ENCODE assay signal across 1 cellular context in the genomic region with DNA sequence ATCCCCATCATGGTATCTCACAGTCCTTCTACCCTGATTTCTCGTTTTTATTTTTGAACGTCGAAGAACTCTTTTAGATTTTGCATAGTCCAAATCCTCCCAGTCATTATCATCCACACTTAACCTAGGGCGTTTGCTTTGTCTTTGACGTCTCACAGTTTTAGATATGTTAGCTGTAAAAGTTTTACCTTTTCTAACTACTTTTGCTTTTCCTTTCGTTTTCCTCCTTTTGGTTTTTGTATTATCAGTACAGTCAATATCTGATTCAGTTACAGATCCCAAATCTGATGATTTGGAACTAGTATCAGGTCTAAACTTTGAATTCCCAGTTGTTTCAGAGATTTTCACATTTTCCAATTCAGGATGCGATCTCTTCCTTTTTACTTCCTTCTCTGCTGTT.
TF ChIP-seq lines count a peak whose summit lies in the region.

No MANE protein-coding gene starts in this region.

TF ChIP-seq in endothelial cell of umbilical vein, 7 proteins besides CTCF, POLR2A, EP300 and RAD21:
- TF ChIP-seq POLR2AphosphoS5 (IDR thresholded peaks at IDR 0.05; ENCODE audit: insufficient read depth, low read depth, low read length): no peak
- TF ChIP-seq JUN (IDR thresholded peaks at IDR 0.05; ENCODE audit: borderline replicate concordance, insufficient read depth, insufficient read length, low read depth): no peak
- TF ChIP-seq EZH2 (IDR thresholded peaks at IDR 0.05; ENCODE audit: borderline replicate concordance, low read depth, low read length, severe bottlenecking): no peak
- no peak for TF ChIP-seq MYC (IDR thresholded peaks at IDR 0.05; ENCODE audit: low read depth, low read length)
